Comparison of ENCODE assay signal across 1 cellular context in genomic region chr9:37800631-37801286, GRCh38.
TF ChIP-seq lines count a peak whose summit lies in the region.

Gene DCAF10, plus strand, starts transcription at chr9:37800797. Its CDS starts 70 bp downstream, at chr9:37800867.

TF ChIP-seq in K562, 482 proteins besides CTCF, POLR2A, EP300 and RAD21 (continued from another document and continues in another):
- TF ChIP-seq MIER1 (IDR thresholded peaks at IDR 0.05; ENCODE audit: low read depth) (no peak; the same call in 1 of the 2 replicates), PHB2 (IDR thresholded peaks at IDR 0.05; ENCODE audit: low read depth) (no peak), USF1 (CRISPR knock-in tag; IDR thresholded peaks at IDR 0.05) (0 out of 2 replicates have a peak, but pooled peaks have one; percentile 2), ZBED1 (IDR thresholded peaks at IDR 0.05) (peak; percentile 94; the same call in 1 of the 2 replicates), KLF13 (tag; IDR thresholded peaks at IDR 0.05; ENCODE audit: borderline replicate concordance, low read depth) (peak; percentile 96), E4F1 (CRISPR knock-in tag; IDR thresholded peaks at IDR 0.05; ENCODE audit: borderline replicate concordance) (peak; percentile 62; the same call in 1 of the 2 replicates), HDAC1 (IDR thresholded peaks at IDR 0.05) (peak; percentile 74 to 80; a peak in 3 of 4 replicates), HMG20A (CRISPR knock-in tag; conservative IDR thresholded peaks at IDR 0.05) (no peak), HLTF (IDR thresholded peaks at IDR 0.05) (peak; percentile 37; the same call in 1 of the 2 replicates), PRPF4 (IDR thresholded peaks at IDR 0.05; ENCODE audit: insufficient read depth, low read depth, low read length, poor library complexity, severe bottlenecking) (peak; percentile 57), HDGF (IDR thresholded peaks at IDR 0.05) (no peak), POLR2H (tag; IDR thresholded peaks at IDR 0.05; ENCODE audit: low read depth) (no peak), SAFB2 (IDR thresholded peaks at IDR 0.05; ENCODE audit: borderline replicate concordance, low read depth, low read length, severe bottlenecking) (no peak), ZNF76 (CRISPR knock-in tag; IDR thresholded peaks at IDR 0.05; ENCODE audit: borderline replicate concordance) (no peak), NFATC3 (IDR thresholded peaks at IDR 0.05) (no peak), MED1 (CRISPR knock-in tag; IDR thresholded peaks at IDR 0.05; ENCODE audit: borderline replicate concordance) (peak; percentile 60; the same call in 1 of the 2 replicates), ZHX1 (conservative IDR thresholded peaks at IDR 0.05; ENCODE audit: low read length) (no peak), TBL1XR1 (IDR thresholded peaks at IDR 0.05; ENCODE audit: low read length in 2 of 2) (peak; percentile 85 to 95), ZNF780A (CRISPR knock-in tag; IDR thresholded peaks at IDR 0.05) (no peak), FOXP1 (CRISPR knock-in tag; IDR thresholded peaks at IDR 0.05) (peak; percentile 93; the same call in 1 of the 2 replicates), CBFB (CRISPR knock-in tag; IDR thresholded peaks at IDR 0.05) (peak; percentile 16; the same call in 1 of the 2 replicates), TCF3 (CRISPR knock-in tag; IDR thresholded peaks at IDR 0.05) (peak; percentile 54), TAF9B (IDR thresholded peaks at IDR 0.05; ENCODE audit: partially characterized antibody) (peak; percentile 96), MAFG (tag; conservative IDR thresholded peaks at IDR 0.05) (no peak), ZBTB8A (IDR thresholded peaks at IDR 0.05; ENCODE audit: partially characterized antibody) (no peak), ATF7 (IDR thresholded peaks at IDR 0.05) (peak; percentile 80), ZNF134 (CRISPR knock-in tag; conservative IDR thresholded peaks at IDR 0.05) (no peak), GTF2B (IDR thresholded peaks at IDR 0.05; ENCODE audit: extremely low read depth, insufficient read length) (no peak), SP2 (IDR thresholded peaks at IDR 0.05; ENCODE audit: extremely low read depth, low read depth, low read length, poor library complexity, severe bottlenecking) (no peak), TEAD2 (tag; IDR thresholded peaks at IDR 0.05) (no peak), KAT8 (IDR thresholded peaks at IDR 0.05; ENCODE audit: low read depth) (no peak), SRF (CRISPR knock-in tag; IDR thresholded peaks at IDR 0.05) (peak in 1 of 2 experiments; percentile 34; a peak in 1 of 4 replicates), BRF1 (IDR thresholded peaks at IDR 0.05; ENCODE audit: borderline replicate concordance, extremely low read depth, insufficient read length) (no peak), PHF20 (IDR thresholded peaks at IDR 0.05; ENCODE audit: partially characterized antibody) (peak; percentile 96), WHSC1 (IDR thresholded peaks at IDR 0.05; ENCODE audit: low read length) (no peak), CEBPZ (IDR thresholded peaks at IDR 0.05; ENCODE audit: borderline replicate concordance, low read depth, low read length) (no peak), ZNF436 (CRISPR knock-in tag; IDR thresholded peaks at IDR 0.05) (no peak), NUFIP1 (IDR thresholded peaks at IDR 0.05; ENCODE audit: partially characterized antibody) (no peak), CBX5 (IDR thresholded peaks at IDR 0.05; ENCODE audit: borderline replicate concordance, low read depth) (peak; percentile 85; the same call in 1 of the 2 replicates), ZNF445 (CRISPR knock-in tag; IDR thresholded peaks at IDR 0.05; ENCODE audit: low read depth) (no peak), SMARCA5 (IDR thresholded peaks at IDR 0.05) (no peak), ASH1L (IDR thresholded peaks at IDR 0.05; ENCODE audit: borderline replicate concordance, low read depth, partially characterized antibody) (no peak), ADNP (tag; IDR thresholded peaks at IDR 0.05) (no peak), CSDE1 (IDR thresholded peaks at IDR 0.05) (no peak; a peak in 1 of 4 replicates), HOXB6 (CRISPR knock-in tag; IDR thresholded peaks at IDR 0.05; ENCODE audit: borderline replicate concordance) (peak; percentile 31; the same call in 1 of the 2 replicates), SOX6 (IDR thresholded peaks at IDR 0.05) (peak; percentile 63; the same call in 1 of the 2 replicates), ZSCAN29 (IDR thresholded peaks at IDR 0.05) (no peak), BRF2 (IDR thresholded peaks at IDR 0.05; ENCODE audit: borderline replicate concordance, insufficient read depth, insufficient read length) (no peak), ZNF764 (CRISPR knock-in tag; IDR thresholded peaks at IDR 0.05; ENCODE audit: low read depth) (no peak; the same call in 1 of the 2 replicates), HDAC6 (IDR thresholded peaks at IDR 0.05; ENCODE audit: low read depth, low read length) (no peak), ZNF644 (tag; IDR thresholded peaks at IDR 0.05; ENCODE audit: low read depth) (no peak), MTA3 (IDR thresholded peaks at IDR 0.05; ENCODE audit: borderline replicate concordance) (peak; percentile 97), NR1H2 (CRISPR knock-in tag; IDR thresholded peaks at IDR 0.05) (peak; percentile 86; the same call in 1 of the 2 replicates), SRSF3 (IDR thresholded peaks at IDR 0.05; ENCODE audit: insufficient read depth, low read length) (no peak), RFX5 (IDR thresholded peaks at IDR 0.05; ENCODE audit: low read depth, low read length) (peak; percentile 37; the same call in 1 of the 2 replicates), ZNF239 (CRISPR knock-in tag; IDR thresholded peaks at IDR 0.05) (peak; percentile 70), DIDO1 (tag; IDR thresholded peaks at IDR 0.05; ENCODE audit: low read depth) (peak; percentile 97), KHSRP (IDR thresholded peaks at IDR 0.05) (no peak), RBM22 (IDR thresholded peaks at IDR 0.05; ENCODE audit: low read depth, low read length, poor library complexity, severe bottlenecking) (peak; percentile 98), HNRNPLL (IDR thresholded peaks at IDR 0.05; ENCODE audit: low read depth, low read length, poor library complexity, severe bottlenecking) (peak; percentile 68)
- TF ChIP-seq, protein P1, sequence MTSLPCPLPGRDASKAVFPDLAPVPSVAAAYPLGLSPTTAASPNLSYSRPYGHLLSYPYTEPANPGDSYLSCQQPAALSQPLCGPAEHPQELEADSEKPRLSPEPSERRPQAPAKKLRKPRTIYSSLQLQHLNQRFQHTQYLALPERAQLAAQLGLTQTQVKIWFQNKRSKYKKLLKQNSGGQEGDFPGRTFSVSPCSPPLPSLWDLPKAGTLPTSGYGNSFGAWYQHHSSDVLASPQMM (CRISPR knock-in tag; IDR thresholded peaks at IDR 0.05) = no peak
- TF ChIP-seq, protein P2, sequence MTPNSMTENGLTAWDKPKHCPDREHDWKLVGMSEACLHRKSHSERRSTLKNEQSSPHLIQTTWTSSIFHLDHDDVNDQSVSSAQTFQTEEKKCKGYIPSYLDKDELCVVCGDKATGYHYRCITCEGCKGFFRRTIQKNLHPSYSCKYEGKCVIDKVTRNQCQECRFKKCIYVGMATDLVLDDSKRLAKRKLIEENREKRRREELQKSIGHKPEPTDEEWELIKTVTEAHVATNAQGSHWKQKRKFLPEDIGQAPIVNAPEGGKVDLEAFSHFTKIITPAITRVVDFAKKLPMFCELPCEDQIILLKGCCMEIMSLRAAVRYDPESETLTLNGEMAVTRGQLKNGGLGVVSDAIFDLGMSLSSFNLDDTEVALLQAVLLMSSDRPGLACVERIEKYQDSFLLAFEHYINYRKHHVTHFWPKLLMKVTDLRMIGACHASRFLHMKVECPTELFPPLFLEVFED (CRISPR knock-in tag; conservative IDR thresholded peaks at IDR 0.05) = peak; percentile 86
